ENCODE assay signal across 1 cellular context in the genomic region with DNA sequence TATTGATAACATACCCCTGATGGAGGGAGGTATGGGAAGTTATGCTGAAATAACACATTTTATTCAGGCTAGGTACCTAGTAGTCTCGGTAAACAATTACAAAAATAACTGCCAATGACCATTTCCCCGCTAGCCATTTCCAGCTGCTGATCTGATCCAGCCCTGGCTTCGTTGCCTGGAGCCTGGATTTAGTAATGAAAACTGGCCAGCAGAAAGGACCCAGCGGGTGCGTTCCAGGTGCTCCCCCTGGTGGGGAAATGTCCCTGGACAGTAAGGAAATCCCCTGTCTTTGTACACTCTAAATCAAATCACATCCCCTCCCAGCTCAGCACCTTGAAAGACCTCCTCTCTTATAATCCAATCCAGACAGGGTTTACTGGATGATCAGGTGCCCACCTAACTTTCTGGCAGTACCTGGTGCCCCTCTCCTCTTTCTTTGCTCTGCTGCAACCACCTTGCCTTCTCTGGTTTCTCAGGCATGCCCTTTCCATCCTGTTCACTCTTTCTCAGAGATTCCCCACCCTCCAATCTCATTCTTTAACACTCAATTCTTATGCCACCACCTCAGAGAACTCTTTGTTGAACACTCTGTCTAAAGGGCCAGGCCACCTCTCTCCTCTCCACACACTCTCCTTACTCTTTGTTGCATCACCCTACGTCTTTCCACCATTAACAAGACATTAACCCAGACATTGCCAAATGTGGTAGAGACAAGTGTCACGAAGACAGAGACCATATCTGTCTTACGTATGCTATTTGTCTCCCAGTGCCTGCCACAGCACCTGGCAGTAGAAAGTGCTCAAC.
TF ChIP-seq lines count a peak whose summit lies in the region.

No MANE protein-coding gene starts in this region.

TF ChIP-seq in K562, 482 proteins besides CTCF, POLR2A, EP300 and RAD21 (continued from another document):
- TF ChIP-seq, protein P1, sequence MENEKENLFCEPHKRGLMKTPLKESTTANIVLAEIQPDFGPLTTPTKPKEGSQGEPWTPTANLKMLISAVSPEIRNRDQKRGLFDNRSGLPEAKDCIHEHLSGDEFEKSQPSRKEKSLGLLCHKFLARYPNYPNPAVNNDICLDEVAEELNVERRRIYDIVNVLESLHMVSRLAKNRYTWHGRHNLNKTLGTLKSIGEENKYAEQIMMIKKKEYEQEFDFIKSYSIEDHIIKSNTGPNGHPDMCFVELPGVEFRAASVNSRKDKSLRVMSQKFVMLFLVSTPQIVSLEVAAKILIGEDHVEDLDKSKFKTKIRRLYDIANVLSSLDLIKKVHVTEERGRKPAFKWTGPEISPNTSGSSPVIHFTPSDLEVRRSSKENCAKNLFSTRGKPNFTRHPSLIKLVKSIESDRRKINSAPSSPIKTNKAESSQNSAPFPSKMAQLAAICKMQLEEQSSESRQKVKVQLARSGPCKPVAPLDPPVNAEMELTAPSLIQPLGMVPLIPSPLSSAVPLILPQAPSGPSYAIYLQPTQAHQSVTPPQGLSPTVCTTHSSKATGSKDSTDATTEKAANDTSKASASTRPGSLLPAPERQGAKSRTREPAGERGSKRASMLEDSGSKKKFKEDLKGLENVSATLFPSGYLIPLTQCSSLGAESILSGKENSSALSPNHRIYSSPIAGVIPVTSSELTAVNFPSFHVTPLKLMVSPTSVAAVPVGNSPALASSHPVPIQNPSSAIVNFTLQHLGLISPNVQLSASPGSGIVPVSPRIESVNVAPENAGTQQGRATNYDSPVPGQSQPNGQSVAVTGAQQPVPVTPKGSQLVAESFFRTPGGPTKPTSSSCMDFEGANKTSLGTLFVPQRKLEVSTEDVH (IDR thresholded peaks at IDR 0.05; ENCODE audit: low read depth, partially characterized antibody): no peak
- TF ChIP-seq CREB1 (IDR thresholded peaks at IDR 0.05): no peak
- TF ChIP-seq CREB1 (CRISPR knock-in tag; IDR thresholded peaks at IDR 0.05): no peak
- TF ChIP-seq MYBL2 (IDR thresholded peaks at IDR 0.05; ENCODE audit: low read depth): no peak
- TF ChIP-seq MYBL2 (CRISPR knock-in tag; IDR thresholded peaks at IDR 0.05; ENCODE audit: borderline replicate concordance): no peak
- TF ChIP-seq HDAC1 (IDR thresholded peaks at IDR 0.05): no peak
- TF ChIP-seq TRIM28 (IDR thresholded peaks at IDR 0.05): no peak
- TF ChIP-seq, protein P2, sequence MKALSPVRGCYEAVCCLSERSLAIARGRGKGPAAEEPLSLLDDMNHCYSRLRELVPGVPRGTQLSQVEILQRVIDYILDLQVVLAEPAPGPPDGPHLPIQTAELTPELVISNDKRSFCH (CRISPR knock-in tag; IDR thresholded peaks at IDR 0.05): no peak
- TF ChIP-seq, protein P2 (tag; IDR thresholded peaks at IDR 0.05): no peak
- TF ChIP-seq HIVEP1 (CRISPR knock-in tag; IDR thresholded peaks at IDR 0.05): no peak
- peak; percentile 48; the same call in 1 of the 2 replicates for TF ChIP-seq ZNF644 (tag; IDR thresholded peaks at IDR 0.05; ENCODE audit: low read depth)
- no peak for TF ChIP-seq ZFP36 (IDR thresholded peaks at IDR 0.05; ENCODE audit: low read depth, low read length, partially characterized antibody)
TF ChIP-seq in K562: peak in this region for 51.
